31 cellular contexts compared by ENCODE assay signal in genomic region chr13:62779146-62779545, GRCh38.
"Had no signal": no experiment of that assay in that cellular context is flagged by ENCODE, and none has a peak within 500 bp of the region (broad histone marks: within the 10 kb centered on the region; RNA-seq: fewer than 3 reads in every experiment).

No MANE protein-coding gene starts in this region.

- H3K9me3 ChIP-seq: adrenal gland, body of pancreas, breast epithelium, Peyer's patch, SJSA1, SK-N-SH had no signal

- DNase-seq: activated CD4-positive, alpha-beta T cell treated with anti-CD3 and anti-CD28 coated beads, Interleukin-2, amount 10 ng/mL, durations not matched to agents 24 days and 14 days; activated CD4-positive, alpha-beta T cell treated with anti-CD3 and anti-CD28 coated beads, Interleukin-2, amount 50 U/mL, for 4 hours; activated CD8-positive, alpha-beta T cell treated with anti-CD3 and anti-CD28 coated beads for 36 hours; activated gamma-delta T cell treated with Interleukin-2 at 50 U/mL for 16 hours; activated naive CD4-positive, alpha-beta T cell treated with anti-CD3 and anti-CD28 coated beads for 36 hours; activated T-cell treated with anti-CD3 and anti-CD28 coated beads, Interleukin-2, amount 50 U/mL, for 24 hours; adrenal gland; body of pancreas; MM.1S; MV-4-11; NCI-H1092; NCI-H1436 treated with DMSO at 0.1 percent for 48 hours; NCI-H1694 treated with DMSO at 0.1 percent for 48 hours; NCI-H2029; NCI-H510A; NCI-H69; NK-92 treated with Interleukin-12 subunit alpha and Interleukin-12 subunit beta, amount 100 ng/mL, for 24 hours; PC-3; Peyer's patch; RPMI8226; SHP77 treated with DMSO at 0.1 percent for 48 hours; SK-N-SH; SW 1271; T-helper 1 cell; T-helper 2 cell; T-helper 9 cell; WERI-Rb-1 had no signal

- H3K27me3 ChIP-seq: adrenal gland, body of pancreas, breast epithelium, Peyer's patch, SJSA1 had no signal

- H3K27ac Mint-ChIP-seq: activated CD4-positive, alpha-beta T cell treated with anti-CD3 and anti-CD28 coated beads, Interleukin-2, amount 10 ng/mL, durations not matched to agents 24 days and 14 days; activated CD8-positive, alpha-beta T cell treated with anti-CD3 and anti-CD28 coated beads for 36 hours; activated naive CD4-positive, alpha-beta T cell treated with anti-CD3 and anti-CD28 coated beads for 36 hours; activated naive CD4-positive, alpha-beta T cell treated with anti-CD3 and anti-CD28 coated beads, Interleukin-2, amount 50 U/mL, for 72 hours; activated T-cell treated with anti-CD3 and anti-CD28 coated beads, Interleukin-2, amount 50 U/mL, for 24 hours had no signal

- H3K4me3 ChIP-seq: adrenal gland, body of pancreas, breast epithelium, Peyer's patch, SJSA1 had no signal

- H3K4me1 Mint-ChIP-seq: activated CD4-positive, alpha-beta T cell treated with anti-CD3 and anti-CD28 coated beads, Interleukin-2, amount 10 ng/mL, durations not matched to agents 24 days and 14 days had no signal

- H3K9ac ChIP-seq: KMS-11, SK-N-SH had no signal

- H3K36me3 ChIP-seq: adrenal gland, breast epithelium, Peyer's patch, SJSA1, WERI-Rb-1 had no signal

- H3K9me3 Mint-ChIP-seq: activated CD4-positive, alpha-beta T cell treated with anti-CD3 and anti-CD28 coated beads, Interleukin-2, amount 10 ng/mL, durations not matched to agents 24 days and 14 days had no signal

- H3K4me2 ChIP-seq: KMS-11, SK-N-SH had no signal

- H3K4me1 ChIP-seq: adrenal gland, body of pancreas, breast epithelium, Peyer's patch, SJSA1 had no signal

- H3K27ac ChIP-seq: adrenal gland, body of pancreas, breast epithelium, KMS-11, Peyer's patch, SJSA1, WERI-Rb-1 had no signal

- H3K36me3 Mint-ChIP-seq: activated naive CD4-positive, alpha-beta T cell treated with anti-CD3 and anti-CD28 coated beads, Interleukin-2, amount 50 U/mL, for 72 hours had no signal

- H3K27me3 Mint-ChIP-seq: activated CD4-positive, alpha-beta T cell treated with anti-CD3 and anti-CD28 coated beads, Interleukin-2, amount 10 ng/mL, durations not matched to agents 24 days and 14 days; activated CD8-positive, alpha-beta T cell treated with anti-CD3 and anti-CD28 coated beads for 36 hours; activated T-cell treated with anti-CD3 and anti-CD28 coated beads, Interleukin-2, amount 50 U/mL, for 24 hours had no signal

- H3K4me3 Mint-ChIP-seq: activated CD4-positive, alpha-beta T cell treated with anti-CD3 and anti-CD28 coated beads, Interleukin-2, amount 10 ng/mL, durations not matched to agents 24 days and 14 days; activated CD8-positive, alpha-beta T cell treated with anti-CD3 and anti-CD28 coated beads for 36 hours; activated naive CD4-positive, alpha-beta T cell treated with anti-CD3 and anti-CD28 coated beads for 36 hours; activated T-cell treated with anti-CD3 and anti-CD28 coated beads, Interleukin-2, amount 50 U/mL, for 24 hours had no signal
